ENCODE assay signal across 8 cellular contexts in the genomic region with DNA sequence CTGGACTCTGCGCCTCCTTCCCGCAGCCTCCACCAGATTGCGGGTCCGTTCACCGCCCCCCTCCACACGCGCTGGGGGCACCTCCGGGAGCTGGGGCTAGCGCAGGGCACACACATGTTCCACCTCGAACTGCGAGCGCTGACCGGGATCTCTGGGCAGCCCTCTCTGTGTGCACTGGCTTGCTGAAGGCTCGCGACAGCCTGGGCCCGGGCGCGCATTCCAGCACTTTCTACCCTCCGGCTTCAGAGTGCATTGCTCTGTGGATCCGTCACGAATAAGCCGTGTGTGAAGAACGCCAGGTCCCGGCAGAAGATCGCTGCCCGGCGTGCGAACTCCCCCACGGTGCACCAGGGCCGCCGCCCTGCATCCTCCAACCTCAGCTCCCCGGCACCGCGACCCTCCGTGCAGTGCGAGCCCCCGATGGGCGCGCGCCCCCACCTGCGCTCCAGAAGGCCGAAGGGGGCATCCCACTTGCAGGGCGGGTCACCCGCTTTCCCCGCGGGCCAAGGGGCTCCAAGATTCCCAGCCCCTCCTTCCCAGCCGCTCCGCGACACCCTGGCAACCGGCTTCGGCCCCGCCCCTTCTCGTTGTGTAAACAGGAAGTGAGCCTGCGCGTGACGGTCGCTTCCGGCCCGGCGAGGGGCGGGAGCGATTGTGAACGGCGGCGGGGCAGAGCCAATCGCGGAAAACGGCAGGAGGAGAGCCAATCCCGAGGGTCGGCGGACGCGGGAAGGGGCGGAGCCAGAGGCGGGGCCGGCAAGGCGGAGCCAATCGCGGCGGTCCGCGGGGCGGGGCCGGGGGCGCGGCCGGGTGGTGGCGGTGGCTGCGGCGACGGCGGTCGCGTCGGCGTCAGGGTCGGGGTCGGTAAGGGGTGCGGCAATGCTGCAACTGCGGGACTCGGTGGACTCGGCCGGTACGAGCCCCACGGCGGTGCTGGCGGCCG. TPM values are rescaled to one million over a fixed set of nuclear protein-coding genes. Genes with fewer than 3 reads are reported as not detected.
DNase-seq lines count a peak whose midpoint lies in the region; ATAC-seq lines count a peak whose summit lies in the region.

A gene (plus strand): TSS at position 822 of the 943 bp plus-strand sequence. CDS start 58 bp downstream, at position 880.

- no peaks in the 10 kb centered on the region for H3K9me3 Mint-ChIP-seq in CD8-positive, alpha-beta memory T cell

- peak within 1 kb of the TSS; percentile 93 to 99 (median 96) for H3K4me3 Mint-ChIP-seq in CD8-positive, alpha-beta memory T cell

- peaks cover 0 to 40% (median 5%) of the 10 kb centered on the region in 3 donors for H3K36me3 Mint-ChIP-seq in CD8-positive, alpha-beta memory T cell

- H3K27ac ChIP-seq in CD8-positive, alpha-beta memory T cell (ENCODE audit: low read depth, low read length), result peak within 1 kb of the TSS; percentile 84

- H3K4me1 ChIP-seq in CD8-positive, alpha-beta memory T cell (ENCODE audit: insufficient read depth, low read length), result peaks cover 29% of the 10 kb centered on the region

- peaks cover 22% of the 10 kb centered on the region for H3K36me3 ChIP-seq in CD8-positive, alpha-beta memory T cell (ENCODE audit: insufficient read depth, low read length)

- peak within 1 kb of the TSS; percentile 93 for H3K4me3 ChIP-seq in CD8-positive, alpha-beta memory T cell (ENCODE audit: low read length)

- DNase-seq in CD8-positive, alpha-beta memory T cell, result peak; percentile 98 to 99 (median 98)
- DNase-seq in HS-27A (ENCODE audit: low read depth) (peak; percentile 79), lung microvascular endothelial cell (ENCODE audit: low read depth in 2 of 2) (peak; percentile 97)
- DNase-seq in NK-92 treated with Interleukin-12 subunit alpha and Interleukin-12 subunit beta, amount 100 ng/mL, for 24 hours (lab: John Stamatoyannopoulos, UW), result peak; percentile 92
- peak; percentile 99 for DNase-seq in activated CD8-positive, alpha-beta memory T cell treated with anti-CD3 and anti-CD28 coated beads for 24 hours
- DNase-seq in effector CD4-positive, alpha-beta T cell, result peak; percentile 97
- peak; percentile 95 to 97 (median 96) for DNase-seq in stimulated activated CD4-positive, alpha-beta T cell treated with anti-CD3 and anti-CD28 coated beads, TNF-alpha, amount 100 ng/mL, for 4 hours (ENCODE audit: low read depth in 3 of 3)

- no peaks in the 10 kb centered on the region for H3K9me3 ChIP-seq in CD8-positive, alpha-beta memory T cell (ENCODE audit: low read length)

- peaks cover 40 to 55% (median 41%) of the 10 kb centered on the region in 3 donors for H3K4me1 Mint-ChIP-seq in CD8-positive, alpha-beta memory T cell

- CTCF ChIA-PET in CD8-positive, alpha-beta memory T cell (lab: Charles Lee), result no interaction called here

- H3K27ac Mint-ChIP-seq in CD8-positive, alpha-beta memory T cell, result peak within 1 kb of the TSS; percentile 91 to 97 (median 94)

- H3K27me3 Mint-ChIP-seq in CD8-positive, alpha-beta memory T cell, result peaks cover 0 to 1% of the 10 kb centered on the region in 2 donors

- POLR2A ChIA-PET in CD8-positive, alpha-beta memory T cell (lab: Charles Lee), result no interaction called here

- peak; percentile 92 for ATAC-seq in GM19468 (IDR thresholded peaks at IDR 0.05; ENCODE audit: extremely low read depth, unreplicated experiment)

- no peaks in the 10 kb centered on the region for H3K27me3 ChIP-seq in CD8-positive, alpha-beta memory T cell (ENCODE audit: insufficient read depth, low read length, poor library complexity, severe bottlenecking)

RNA-seq across cellular contexts. Expression of the gene that starts here (rescaled TPM):
- total RNA-seq in CD8-positive, alpha-beta memory T cell, result 10 to 100 TPM; 18.9 to 21.1 TPM
- 47.7 TPM for polyA plus RNA-seq in CD8-positive, alpha-beta memory T cell
- total RNA-seq in lung microvascular endothelial cell, result 26.2 and 28.6 TPM in 2 replicates

Comparison
In these comparisons a context has a peak if more than half of its experiments do, and no peak if none do; other contexts are left out.
1. Peak in every context shown above with its lines: DNase-seq, ATAC-seq, H3K4me3 ChIP-seq and H3K27ac ChIP-seq.